18 cellular contexts compared by ENCODE assay signal in the genomic region with DNA sequence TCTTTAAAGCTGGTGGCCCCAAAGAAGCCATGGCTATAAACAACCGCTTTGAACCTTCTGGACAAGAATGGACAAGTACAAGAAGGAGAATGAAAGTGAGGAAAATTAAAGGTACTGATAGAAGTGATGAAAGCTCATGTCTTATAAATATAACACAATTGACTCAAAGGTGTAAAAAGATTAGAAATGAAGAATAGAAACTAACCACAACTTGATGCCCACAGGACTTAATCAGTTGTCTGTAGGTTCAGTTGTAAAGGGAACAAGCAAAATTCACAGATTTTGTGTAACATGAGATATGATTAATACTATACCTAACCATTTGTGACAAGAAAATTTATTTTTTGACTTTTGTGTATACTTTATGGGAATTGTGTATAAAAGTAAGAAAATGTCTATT.
"Had no signal": no experiment of that assay in that cellular context is flagged by ENCODE, and none has a peak within 500 bp of the region (broad histone marks: within the 10 kb centered on the region; RNA-seq: fewer than 3 reads in every experiment).

No MANE protein-coding gene starts in this region.

- H3K4me3 ChIP-seq: prostate gland, skin epidermis, suprapubic skin had no signal

- H3K27ac Mint-ChIP-seq: activated CD4-positive, alpha-beta memory T cell treated with anti-CD3 and anti-CD28 coated beads, Interleukin-2, amount 10 ng/mL, durations not matched to agents 7 days and 5 days; activated T-cell treated with anti-CD3 and anti-CD28 coated beads, Interleukin-2, amount 50 U/mL, for 24 hours; effector memory CD8-positive, alpha-beta T cell; nephron had no signal

- H3K9me3 ChIP-seq: prostate gland, suprapubic skin had no signal

- H3K9me3 Mint-ChIP-seq: activated CD4-positive, alpha-beta memory T cell treated with anti-CD3 and anti-CD28 coated beads, Interleukin-2, amount 10 ng/mL, durations not matched to agents 7 days and 5 days; activated T-cell treated with anti-CD3 and anti-CD28 coated beads, Interleukin-2, amount 50 U/mL, for 24 hours had no signal

- DNase-seq: activated CD4-positive, alpha-beta memory T cell treated with anti-CD3 and anti-CD28 coated beads, Interleukin-2, amount 10 ng/mL, durations not matched to agents 7 days and 5 days; activated CD4-positive, alpha-beta T cell treated with anti-CD3 and anti-CD28 coated beads for 4 hours; activated effector memory CD4-positive, alpha-beta T cell treated with Interleukin-2 at 50 U/mL for 16 hours; activated naive CD4-positive, alpha-beta T cell treated with anti-CD3 and anti-CD28 coated beads, Interleukin-2, amount 50 U/mL, for 16 hours; activated T-cell treated with anti-CD3 and anti-CD28 coated beads, Interleukin-2, amount 50 U/mL, for 24 hours; dermis blood vessel endothelial cell; effector memory CD8-positive, alpha-beta T cell; foreskin melanocyte; kidney glomerular epithelial cell; stimulated activated CD4-positive, alpha-beta T cell treated with anti-CD3 and anti-CD28 coated beads, Interleukin-4, amount 100 ng/mL, for 24 hours; stimulated activated naive CD4-positive, alpha-beta T cell treated with Interleukin-2 at 50 U/mL for 16 hours; trophoblast cell had no signal

- H3K27me3 Mint-ChIP-seq: activated CD4-positive, alpha-beta memory T cell treated with anti-CD3 and anti-CD28 coated beads, Interleukin-2, amount 10 ng/mL, durations not matched to agents 7 days and 5 days; activated T-cell treated with anti-CD3 and anti-CD28 coated beads, Interleukin-2, amount 50 U/mL, for 24 hours; effector memory CD8-positive, alpha-beta T cell had no signal

- ATAC-seq: effector memory CD8-positive, alpha-beta T cell; right cardiac atrium had no signal

- H3K27me3 ChIP-seq: suprapubic skin had no signal

- H3K27ac ChIP-seq: epithelial cell of prostate, prostate gland, skin epidermis, suprapubic skin had no signal

- H3K4me1 Mint-ChIP-seq: activated CD4-positive, alpha-beta memory T cell treated with anti-CD3 and anti-CD28 coated beads, Interleukin-2, amount 10 ng/mL, durations not matched to agents 7 days and 5 days; nephron had no signal

- H3K36me3 ChIP-seq: prostate gland, suprapubic skin had no signal

- H3K4me3 Mint-ChIP-seq: activated CD4-positive, alpha-beta memory T cell treated with anti-CD3 and anti-CD28 coated beads, Interleukin-2, amount 10 ng/mL, durations not matched to agents 7 days and 5 days; activated T-cell treated with anti-CD3 and anti-CD28 coated beads, Interleukin-2, amount 50 U/mL, for 24 hours; effector memory CD8-positive, alpha-beta T cell; nephron had no signal

- H3K4me1 ChIP-seq: prostate gland, suprapubic skin had no signal
